Comparison of ENCODE assay signal across 8 cellular contexts in genomic region chr12:93135286-93136239, GRCh38.
DNase-seq lines count a peak whose midpoint lies in the region; TF ChIP-seq lines count a peak whose summit lies in the region.

No MANE protein-coding gene starts in this region.

- H3K4me2 ChIP-seq in skeletal muscle satellite cell (ENCODE audit: low read length) = peak overlapping the region; percentile 48

- DNase-seq in SIG-M5 treated with dmso at 0.1 percent for 504 hours (lab: John Stamatoyannopoulos, UW; ENCODE audit: unreplicated experiment) = peak; percentile 80
- no peak for DNase-seq in SIG-M5 (lab: John Stamatoyannopoulos, UW)
- peak; percentile 25 to 64 for DNase-seq in NCI-H187 (lab: John Stamatoyannopoulos, UW)
- no peak for DNase-seq in colonic mucosa
- no peak for DNase-seq in AG08395 (ENCODE audit: low spot score)
- no peak for DNase-seq in mucosa of gallbladder (ENCODE audit: low spot score)
- DNase-seq in OCI-M2 (lab: John Stamatoyannopoulos, UW; ENCODE audit: unreplicated experiment) = no peak

- H3K9ac ChIP-seq in colonic mucosa (ENCODE audit: low read depth in 2 of 2, low read length in 2 of 2) (peak overlapping the region in 1 of 2 donors; percentile 21), skeletal muscle satellite cell (ENCODE audit: low read depth, low read length) (no peak overlapping the region)

- H3K9me3 ChIP-seq in colonic mucosa (no peaks in the 10 kb centered on the region), skeletal muscle satellite cell (replicated peaks; ENCODE audit: low read length) (no peaks in the 10 kb centered on the region)

- peaks cover 5% of the 10 kb centered on the region for H3K4me1 ChIP-seq in colonic mucosa
- peaks cover 38% of the 10 kb centered on the region for H3K4me1 ChIP-seq in skeletal muscle satellite cell (ENCODE audit: control insufficient read depth, insufficient read depth, low read length)

- intact Hi-C loops in colonic mucosa (cut with DNase I) = no loop called here

- H3K27me3 ChIP-seq in colonic mucosa = no peaks in the 10 kb centered on the region
- H3K27me3 ChIP-seq in skeletal muscle satellite cell (ENCODE audit: control insufficient read depth, insufficient read depth, low read length) = no peaks in the 10 kb centered on the region

- H3K36me3 ChIP-seq in colonic mucosa (no peaks in the 10 kb centered on the region), skeletal muscle satellite cell (ENCODE audit: insufficient read depth, low read length) (no peaks in the 10 kb centered on the region)

- no peak for TF ChIP-seq CTCF in colonic mucosa (IDR thresholded peaks at IDR 0.05)

- peak overlapping the region; percentile 25 for H3K27ac ChIP-seq in colonic mucosa

- H3K4me3 ChIP-seq in colonic mucosa (no peak overlapping the region), skeletal muscle satellite cell (ENCODE audit: low read length) (no peak overlapping the region)

Comparison
In these comparisons a context has a peak if more than half of its experiments do, and no peak if none do; other contexts are left out.
1. DNase-seq: peak in SIG-M5 treated with dmso at 0.1 percent for 504 hours (single experiment) and NCI-H187 (2 of 2); none in SIG-M5 (single experiment), colonic mucosa (single experiment), AG08395 (single experiment), mucosa of gallbladder (single experiment) and OCI-M2 (single experiment).